ENCODE assay signal across 23 cellular contexts in the genomic region with DNA sequence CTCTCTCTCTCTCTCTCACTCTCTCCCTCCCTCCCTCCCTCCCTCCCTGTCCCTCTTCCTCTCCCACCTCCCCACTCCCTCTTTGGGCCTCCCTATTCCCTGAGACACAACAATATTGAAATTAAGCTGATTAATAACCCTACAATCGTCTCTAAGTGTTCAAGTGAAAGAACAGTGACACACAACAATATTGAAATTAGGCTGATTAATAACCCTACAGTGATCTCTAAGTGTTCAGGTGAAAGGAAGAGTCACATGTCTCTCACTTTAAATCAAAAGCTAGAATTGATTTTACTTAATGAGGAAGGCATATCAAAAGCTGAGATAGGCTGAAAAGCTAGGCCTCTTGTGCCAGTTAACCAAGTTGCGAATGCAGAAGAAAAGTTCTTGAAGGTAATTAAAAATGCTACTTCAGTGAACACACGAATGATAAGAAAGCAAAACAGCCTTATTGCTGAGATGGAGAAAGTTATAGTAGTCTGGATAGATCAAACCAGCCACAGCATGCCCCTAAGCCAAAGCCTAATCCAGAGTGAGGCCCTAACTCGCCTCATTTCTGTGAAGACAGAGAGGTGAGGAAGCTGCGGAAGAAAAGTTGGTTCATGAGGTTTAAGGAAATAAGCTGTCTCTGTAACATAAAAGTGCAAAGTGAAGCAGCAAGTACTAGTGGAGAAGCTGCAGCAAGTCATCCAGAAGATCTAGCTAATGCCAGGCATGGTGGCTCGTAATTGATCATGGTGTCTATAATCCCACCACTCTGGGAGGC. TPM values are rescaled to one million over a fixed set of nuclear protein-coding genes. Genes with fewer than 3 reads are reported as not detected.
DNase-seq lines count a peak whose midpoint lies in the region; ATAC-seq and TF ChIP-seq lines count a peak whose summit lies in the region.
"Had no signal": no experiment of that assay in that cellular context is flagged by ENCODE, and none has a peak within 500 bp of the region (broad histone marks: within the 10 kb centered on the region; RNA-seq: fewer than 3 reads in every experiment).

No MANE protein-coding gene starts in this region.

- no peak overlapping the region for H3K4me3 Mint-ChIP-seq in activated CD8-positive, alpha-beta memory T cell treated with anti-CD3 and anti-CD28 coated beads, Interleukin-2, amount 10 ng/mL, durations not matched to agents 7 days and 5 days
- no peak overlapping the region for H3K4me3 Mint-ChIP-seq in IgD-negative memory B cell
- peak overlapping the region; percentile 58 for H3K4me3 Mint-ChIP-seq in activated naive CD8-positive, alpha-beta T cell
- H3K4me3 Mint-ChIP-seq in naive thymus-derived CD4-positive, alpha-beta T cell: peak overlapping the region in 9 of 10 donors; percentile 43 to 71 (median 59)
- H3K4me3 Mint-ChIP-seq: mesothelial cell of epicardium, type B pancreatic cell had no signal

- intact Hi-C loops in naive thymus-derived CD4-positive, alpha-beta T cell (cut with micrococcal nuclease): loop anchor here in 1 of 2 donors (1.0 kb wide), 1 partner anchor 21 kb away; the partner anchor contains the start of gene MALT1

- H3K27ac ChIP-seq in naive thymus-derived CD4-positive, alpha-beta T cell (ENCODE audit: low read depth, low read length): peak overlapping the region; percentile 66
- H3K27ac ChIP-seq: A549, body of pancreas, C4-2B, coronary artery had no signal

- POLR2A ChIA-PET in naive thymus-derived CD4-positive, alpha-beta T cell (lab: Charles Lee): interaction anchor here (0.9 to 13.3 kb wide), 7 partner anchors 9 to 129 kb away, joined by 3 to 236 read pairs (median 7); partner anchors contain the start of gene MALT1

- no peaks in the 10 kb centered on the region for H3K27me3 Mint-ChIP-seq in activated CD8-positive, alpha-beta memory T cell treated with anti-CD3 and anti-CD28 coated beads, Interleukin-2, amount 10 ng/mL, durations not matched to agents 7 days and 5 days
- H3K27me3 Mint-ChIP-seq in IgD-negative memory B cell: no peaks in the 10 kb centered on the region
- H3K27me3 Mint-ChIP-seq in activated naive CD8-positive, alpha-beta T cell: no peaks in the 10 kb centered on the region
- no peaks in the 10 kb centered on the region for H3K27me3 Mint-ChIP-seq in naive thymus-derived CD4-positive, alpha-beta T cell
- H3K27me3 Mint-ChIP-seq: type B pancreatic cell had no signal

- no peaks in the 10 kb centered on the region for H3K9me3 ChIP-seq in naive thymus-derived CD4-positive, alpha-beta T cell (ENCODE audit: control insufficient read depth in 2 of 3, low read length in 3 of 3)
- H3K9me3 ChIP-seq: A549, body of pancreas, MG63 had no signal

- CTCF ChIA-PET in activated CD8-positive, alpha-beta memory T cell treated with anti-CD3 and anti-CD28 coated beads, Interleukin-2, amount 10 ng/mL, durations not matched to agents 7 days and 5 days (lab: Charles Lee): interaction anchor here (1.0 to 1.6 kb wide), 3 partner anchors 8 to 71 kb away, joined by 3 to 6 read pairs (median 3); no protein-coding TSS in a partner anchor
- CTCF ChIA-PET in naive thymus-derived CD4-positive, alpha-beta T cell (lab: Charles Lee): interaction anchor here (0.5 to 1.5 kb wide), 9 partner anchors 11 to 186 kb away, joined by 3 to 5 read pairs (median 4); no protein-coding TSS in a partner anchor

- H3K27ac Mint-ChIP-seq in activated CD8-positive, alpha-beta memory T cell treated with anti-CD3 and anti-CD28 coated beads, Interleukin-2, amount 10 ng/mL, durations not matched to agents 7 days and 5 days: peak overlapping the region; percentile 16
- H3K27ac Mint-ChIP-seq in IgD-negative memory B cell: peak overlapping the region in 2 of 3 donors; percentile 46 to 47
- H3K27ac Mint-ChIP-seq in activated naive CD8-positive, alpha-beta T cell: peak overlapping the region; percentile 86
- peak overlapping the region in 8 of 9 donors; percentile 72 to 94 (median 88) for H3K27ac Mint-ChIP-seq in naive thymus-derived CD4-positive, alpha-beta T cell
- H3K27ac Mint-ChIP-seq: mesothelial cell of epicardium, type B pancreatic cell had no signal

- H3K9me3 Mint-ChIP-seq in activated CD8-positive, alpha-beta memory T cell treated with anti-CD3 and anti-CD28 coated beads, Interleukin-2, amount 10 ng/mL, durations not matched to agents 7 days and 5 days (ENCODE audit: low read depth): no peaks in the 10 kb centered on the region
- no peaks in the 10 kb centered on the region for H3K9me3 Mint-ChIP-seq in IgD-negative memory B cell
- H3K9me3 Mint-ChIP-seq in activated naive CD8-positive, alpha-beta T cell (ENCODE audit: low read depth): no peaks in the 10 kb centered on the region
- H3K9me3 Mint-ChIP-seq in naive thymus-derived CD4-positive, alpha-beta T cell: no peaks in the 10 kb centered on the region

- no peak overlapping the region for H3K4me3 ChIP-seq in naive thymus-derived CD4-positive, alpha-beta T cell (ENCODE audit: low read length)
- H3K4me3 ChIP-seq: A549, body of pancreas, coronary artery, MG63 had no signal

- H3K36me3 ChIP-seq in naive thymus-derived CD4-positive, alpha-beta T cell (ENCODE audit: control insufficient read depth in 2 of 3, insufficient read depth in 3 of 3, low read length in 3 of 3): peaks cover 0 to 15% (median 4%) of the 10 kb centered on the region in 3 experiments

- peaks cover 56% of the 10 kb centered on the region for H3K36me3 Mint-ChIP-seq in activated CD8-positive, alpha-beta memory T cell treated with anti-CD3 and anti-CD28 coated beads, Interleukin-2, amount 10 ng/mL, durations not matched to agents 7 days and 5 days
- H3K36me3 Mint-ChIP-seq in IgD-negative memory B cell: peaks cover 13% of the 10 kb centered on the region
- peaks cover 37% of the 10 kb centered on the region for H3K36me3 Mint-ChIP-seq in activated naive CD8-positive, alpha-beta T cell
- peaks cover 16 to 57% (median 53%) of the 10 kb centered on the region in 5 donors for H3K36me3 Mint-ChIP-seq in naive thymus-derived CD4-positive, alpha-beta T cell

- no peak for TF ChIP-seq CTCF in GM13976 (IDR thresholded peaks at IDR 0.05; ENCODE audit: borderline replicate concordance, control extremely low read depth, extremely low read depth, insufficient read depth, missing control alignments)

- no peaks in the 10 kb centered on the region for H3K27me3 ChIP-seq in naive thymus-derived CD4-positive, alpha-beta T cell (ENCODE audit: control insufficient read depth in 2 of 2, insufficient read depth in 2 of 2, low read length in 2 of 2)
- H3K27me3 ChIP-seq: body of pancreas, MG63 had no signal

- no peak for ATAC-seq in activated CD8-positive, alpha-beta memory T cell treated with anti-CD3 and anti-CD28 coated beads, Interleukin-2, amount 10 ng/mL, durations not matched to agents 7 days and 5 days
- ATAC-seq in naive thymus-derived CD4-positive, alpha-beta T cell: peak; percentile 23
- no peak for ATAC-seq in GM19023 (IDR thresholded peaks at IDR 0.05; ENCODE audit: unreplicated experiment)
- ATAC-seq: A549, body of pancreas, left cardiac atrium, SK-N-SH treated with all-trans-retinoic acid at 6 μM for 48 hours had no signal

- H3K4me1 Mint-ChIP-seq in activated CD8-positive, alpha-beta memory T cell treated with anti-CD3 and anti-CD28 coated beads, Interleukin-2, amount 10 ng/mL, durations not matched to agents 7 days and 5 days: peaks cover 59% of the 10 kb centered on the region
- H3K4me1 Mint-ChIP-seq in IgD-negative memory B cell: peaks cover 22 to 44% (median 41%) of the 10 kb centered on the region in 3 donors
- peaks cover 90% of the 10 kb centered on the region for H3K4me1 Mint-ChIP-seq in activated naive CD8-positive, alpha-beta T cell (ENCODE audit: low read depth)
- H3K4me1 Mint-ChIP-seq in naive thymus-derived CD4-positive, alpha-beta T cell: peaks cover 39 to 91% (median 70%) of the 10 kb centered on the region in 7 donors

- no peak for DNase-seq in activated CD8-positive, alpha-beta memory T cell treated with anti-CD3 and anti-CD28 coated beads, Interleukin-2, amount 10 ng/mL, durations not matched to agents 7 days and 5 days
- DNase-seq in activated CD8-positive, alpha-beta memory T cell treated with anti-CD3 and anti-CD28 coated beads, Interleukin-2, amount 50 U/mL, for 4 hours: no peak
- DNase-seq in naive thymus-derived CD4-positive, alpha-beta T cell: peak in 7 of 9 donors; percentile 31 to 69 (median 45)
- no peak for DNase-seq in GM13976 (ENCODE audit: low spot score)
- no peak for DNase-seq in NCI-H748 treated with DMSO at 0.1 percent for 48 hours (lab: John Stamatoyannopoulos, UW)
- DNase-seq: activated gamma-delta T cell treated with Interleukin-2 at 50 U/mL for 16 hours; body of pancreas; foreskin fibroblast; left cardiac atrium; MG63; NCI-H146; NCI-H2227 treated with DMSO at 0.1 percent for 48 hours; nucleus accumbens; stimulated activated CD4-positive, alpha-beta T cell treated with anti-CD3 and anti-CD28 coated beads, Interleukin-12 subunit alpha, Interleukin-12 subunit beta, amount 100 ng/mL, for 4 hours had no signal

- peaks cover 29 to 89% of the 10 kb centered on the region in 2 donors for H3K4me1 ChIP-seq in naive thymus-derived CD4-positive, alpha-beta T cell (ENCODE audit: control insufficient read depth in 2 of 2, insufficient read depth in 2 of 2, low read length in 2 of 2)
- H3K4me1 ChIP-seq: A549 had no signal

- in situ Hi-C loops in GM13976 (cut with MboI; ENCODE audit: low sequenced_read_pairs, unreplicated experiment): no loop called here

RNA-seq across cellular contexts. Expression of gene MALT1, which starts 21.3 kb away (rescaled TPM):
- total RNA-seq in activated CD8-positive, alpha-beta memory T cell treated with anti-CD3 and anti-CD28 coated beads, Interleukin-2, amount 10 ng/mL, durations not matched to agents 7 days and 5 days: 10 to 100 TPM; 30.3 to 31.6 TPM
- polyA plus RNA-seq in IgD-negative memory B cell: 51.9 TPM
- total RNA-seq in naive thymus-derived CD4-positive, alpha-beta T cell: 100 to 1,000 TPM in 1 of 5 experiments, 10 to 100 TPM in 4; 50.0 to 101 (median 80.0) TPM
- 10 to 100 TPM; 43.8 to 52.1 TPM for polyA plus RNA-seq in naive thymus-derived CD4-positive, alpha-beta T cell

Comparison
In these comparisons a context has a peak if more than half of its experiments do, and no peak if none do; other contexts are left out.
1. DNase-seq: peak in naive thymus-derived CD4-positive, alpha-beta T cell (7 of 9); none in activated CD8-positive, alpha-beta memory T cell treated with anti-CD3 and anti-CD28 coated beads, Interleukin-2, amount 10 ng/mL, durations not matched to agents 7 days and 5 days (single experiment), activated CD8-positive, alpha-beta memory T cell treated with anti-CD3 and anti-CD28 coated beads, Interleukin-2, amount 50 U/mL, for 4 hours (single experiment), GM13976 (single experiment) and NCI-H748 treated with DMSO at 0.1 percent for 48 hours (single experiment).
2. H3K27ac Mint-ChIP-seq: peak in every context shown above with its lines; median percentile 88 in naive thymus-derived CD4-positive, alpha-beta T cell; 86 in activated naive CD8-positive, alpha-beta T cell; 46 in IgD-negative memory B cell; 16 in activated CD8-positive, alpha-beta memory T cell treated with anti-CD3 and anti-CD28 coated beads, Interleukin-2, amount 10 ng/mL, durations not matched to agents 7 days and 5 days.
3. H3K4me3 Mint-ChIP-seq: peak in activated naive CD8-positive, alpha-beta T cell (single experiment) and naive thymus-derived CD4-positive, alpha-beta T cell (9 of 10); none in activated CD8-positive, alpha-beta memory T cell treated with anti-CD3 and anti-CD28 coated beads, Interleukin-2, amount 10 ng/mL, durations not matched to agents 7 days and 5 days (single experiment) and IgD-negative memory B cell (0 of 4).